In the genomic region with DNA sequence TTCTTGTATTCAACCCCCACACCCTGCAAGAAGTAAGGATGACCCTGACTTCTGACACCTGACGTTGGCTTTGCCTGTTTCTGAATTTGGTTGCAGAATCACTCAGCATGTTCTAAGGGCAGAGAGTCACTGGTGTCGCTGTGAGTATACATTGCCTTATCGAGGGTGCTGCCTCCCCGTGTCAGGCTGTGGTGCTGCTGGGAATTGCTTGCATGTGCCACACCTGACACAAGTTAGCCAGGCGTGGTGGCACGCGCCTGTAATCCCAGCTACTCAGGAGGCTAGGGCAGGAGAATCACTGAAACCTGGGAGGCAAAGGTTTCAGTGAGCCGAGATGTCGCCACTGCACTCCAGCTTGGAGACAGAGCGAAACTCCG, we compare ENCODE assay signal across 8 cellular contexts. TPM values are rescaled to one million over a fixed set of nuclear protein-coding genes. Genes with fewer than 3 reads are reported as not detected.
DNase-seq lines count a peak whose midpoint lies in the region; ATAC-seq and TF ChIP-seq lines count a peak whose summit lies in the region.

No MANE protein-coding gene starts in this region.

- H3F3A ChIP-seq in PC-9 (ENCODE audit: insufficient read depth, low read depth) = peaks cover 3% of the 10 kb centered on the region; the same call in 1 of the 2 replicates

- POLR2A ChIA-PET in CD8-positive, alpha-beta memory T cell (lab: Charles Lee) = interaction anchor here (0.5 to 0.6 kb wide), 2 partner anchors 58 to 716 kb away, joined by 3 to 4 read pairs; no protein-coding TSS in a partner anchor
- POLR2A ChIA-PET in PC-9 (lab: Charles Lee; ENCODE audit: unreplicated experiment) = no interaction called here

- H3K4me2 ChIP-seq in PC-9 = no peak overlapping the region

- peak overlapping the region; percentile 24 for H3K4me3 ChIP-seq in CD8-positive, alpha-beta memory T cell (ENCODE audit: low read length)
- H3K4me3 ChIP-seq in right lobe of liver = no peak overlapping the region
- H3K4me3 ChIP-seq in PC-9 = no peak overlapping the region

- no peak overlapping the region for H3K27ac ChIP-seq in CD8-positive, alpha-beta memory T cell (ENCODE audit: low read depth, low read length)
- H3K27ac ChIP-seq in right lobe of liver (no peak overlapping the region), PC-9 (no peak overlapping the region)

- ATAC-seq in HG02759 (IDR thresholded peaks at IDR 0.05; ENCODE audit: unreplicated experiment) (peak; percentile 61), right lobe of liver (peak; percentile 28 to 43 (median 36))

- CTCF ChIA-PET in CD8-positive, alpha-beta memory T cell (lab: Charles Lee) = interaction anchor here (1.0 kb wide), 1 partner anchor 14 kb away, joined by 5 read pairs; no protein-coding TSS in a partner anchor
- CTCF ChIA-PET in activated naive CD4-positive, alpha-beta T cell treated with anti-CD3 and anti-CD28 coated beads for 36 hours (lab: Charles Lee) = interaction anchor here (0.7 kb wide), 1 partner anchor 242 kb away, joined by 3 read pairs; no protein-coding TSS in a partner anchor
- CTCF ChIA-PET in PC-9 (lab: Charles Lee) = no interaction called here

- WGBS in right lobe of liver (ENCODE audit: insufficient coverage, low coverage, low lambda C conversion rate, missing lambda C conversion rate) = 3% methylated on average over 5 of the region's 11 CpGs

- no peaks in the 10 kb centered on the region for H3K9me3 ChIP-seq in CD8-positive, alpha-beta memory T cell (ENCODE audit: low read length)
- H3K9me3 ChIP-seq in right lobe of liver (no peaks in the 10 kb centered on the region), PC-9 (ENCODE audit: insufficient read depth, low read depth) (no peaks in the 10 kb centered on the region)

- BruUV-seq in PC-9 (replicated peaks; lab: Mats Ljungman, UMichigan) = no TSS peak

- H3K79me2 ChIP-seq in PC-9 (ENCODE audit: low read depth) = no peaks in the 10 kb centered on the region

- H3K36me3 ChIP-seq in CD8-positive, alpha-beta memory T cell (ENCODE audit: insufficient read depth, low read length) = no peaks in the 10 kb centered on the region
- no peaks in the 10 kb centered on the region for H3K36me3 ChIP-seq in right lobe of liver
- no peaks in the 10 kb centered on the region for H3K36me3 ChIP-seq in PC-9 (ENCODE audit: low read depth)

- peaks cover 4% of the 10 kb centered on the region for H3K27me3 ChIP-seq in CD8-positive, alpha-beta memory T cell (ENCODE audit: insufficient read depth, low read length, poor library complexity, severe bottlenecking)
- H3K27me3 ChIP-seq in right lobe of liver = no peaks in the 10 kb centered on the region
- H3K27me3 ChIP-seq in PC-9 (ENCODE audit: insufficient read depth, low read depth) = no peaks in the 10 kb centered on the region

- intact Hi-C loops in activated naive CD4-positive, alpha-beta T cell treated with anti-CD3 and anti-CD28 coated beads for 36 hours (cut with micrococcal nuclease) = loop anchor here (1.0 to 10.0 kb wide), 6 partner anchors 106 to 526 kb away; no protein-coding TSS in a partner anchor
- intact Hi-C loops in right lobe of liver (cut with DNase I) = loop anchor here in 1 of 2 donors (10.0 kb wide), 1 partner anchor 179 kb away; a partner anchor contains a TSS
- intact Hi-C loops in PC-9 (cut with micrococcal nuclease; ENCODE audit: unreplicated experiment) = no loop called here

- no peaks in the 10 kb centered on the region for H3K9me2 ChIP-seq in PC-9 (ENCODE audit: insufficient read depth)

- H3K4me1 ChIP-seq in CD8-positive, alpha-beta memory T cell (ENCODE audit: insufficient read depth, low read length) = peaks cover 30% of the 10 kb centered on the region
- peaks cover 0 to 8% (median 2%) of the 10 kb centered on the region in 4 donors for H3K4me1 ChIP-seq in right lobe of liver
- H3K4me1 ChIP-seq in PC-9 (replicated peaks; ENCODE audit: insufficient read depth) = no peaks in the 10 kb centered on the region

- H3K36me3 Mint-ChIP-seq in CD8-positive, alpha-beta memory T cell = peaks cover 0 to 3% (median 0%) of the 10 kb centered on the region in 3 donors
- H3K36me3 Mint-ChIP-seq in activated naive CD4-positive, alpha-beta T cell treated with anti-CD3 and anti-CD28 coated beads for 36 hours (ENCODE audit: low read depth) = peaks cover 3% of the 10 kb centered on the region
- H3K36me3 Mint-ChIP-seq in type B pancreatic cell = no peaks in the 10 kb centered on the region

- H3K4me1 Mint-ChIP-seq in CD8-positive, alpha-beta memory T cell = peaks cover 29 to 33% (median 29%) of the 10 kb centered on the region in 3 donors
- H3K4me1 Mint-ChIP-seq in activated naive CD4-positive, alpha-beta T cell treated with anti-CD3 and anti-CD28 coated beads for 36 hours (ENCODE audit: low read depth) = peaks cover 33% of the 10 kb centered on the region
- peaks cover 8% of the 10 kb centered on the region for H3K4me1 Mint-ChIP-seq in type B pancreatic cell (ENCODE audit: unreplicated experiment)

- peak overlapping the region in 4 of 8 donors; percentile 0 to 75 (median 38) for H3K27ac Mint-ChIP-seq in CD8-positive, alpha-beta memory T cell
- H3K27ac Mint-ChIP-seq in activated naive CD4-positive, alpha-beta T cell treated with anti-CD3 and anti-CD28 coated beads for 36 hours = peak overlapping the region; percentile 47
- no peak overlapping the region for H3K27ac Mint-ChIP-seq in type B pancreatic cell

- DNase-seq in CD8-positive, alpha-beta memory T cell = peak in 4 of 5 donors; percentile 9 to 68 (median 38)
- peak; percentile 67 for DNase-seq in RKO (ENCODE audit: low spot score)
- peak; percentile 83 for DNase-seq in activated naive CD4-positive, alpha-beta T cell treated with anti-CD3 and anti-CD28 coated beads for 36 hours
- DNase-seq in right lobe of liver = peak in 1 of 3 donors; percentile 46
- DNase-seq in type B pancreatic cell (ENCODE audit: extremely low spot score, unreplicated experiment) = no peak
- DNase-seq in PC-9 = no peak
- DNase-seq in kidney glomerular epithelial cell (lab: John Stamatoyannopoulos, UW) = no peak

- H2AFZ ChIP-seq in PC-9 = no peak overlapping the region

- TF ChIP-seq POLR2A in right lobe of liver (IDR thresholded peaks at IDR 0.05) = no peak

- peak overlapping the region in 6 of 7 donors; percentile 45 to 86 (median 74) for H3K4me3 Mint-ChIP-seq in CD8-positive, alpha-beta memory T cell
- peak overlapping the region; percentile 25 for H3K4me3 Mint-ChIP-seq in activated naive CD4-positive, alpha-beta T cell treated with anti-CD3 and anti-CD28 coated beads for 36 hours
- peak overlapping the region; percentile 17 for H3K4me3 Mint-ChIP-seq in type B pancreatic cell

- TF ChIP-seq CTCF in right lobe of liver (IDR thresholded peaks at IDR 0.05) (peak in 2 of 4 donors; percentile 22 to 32), type B pancreatic cell (conservative IDR thresholded peaks at IDR 0.05) (peak; percentile 65), PC-9 (conservative IDR thresholded peaks at IDR 0.05) (no peak)

- peaks cover 0 to 3% (median 0%) of the 10 kb centered on the region in 5 donors for H3K9me3 Mint-ChIP-seq in CD8-positive, alpha-beta memory T cell
- no peaks in the 10 kb centered on the region for H3K9me3 Mint-ChIP-seq in activated naive CD4-positive, alpha-beta T cell treated with anti-CD3 and anti-CD28 coated beads for 36 hours
- no peaks in the 10 kb centered on the region for H3K9me3 Mint-ChIP-seq in type B pancreatic cell

- H3K27me3 Mint-ChIP-seq in CD8-positive, alpha-beta memory T cell = peaks cover 7 to 18% of the 10 kb centered on the region in 2 donors
- no peaks in the 10 kb centered on the region for H3K27me3 Mint-ChIP-seq in activated naive CD4-positive, alpha-beta T cell treated with anti-CD3 and anti-CD28 coated beads for 36 hours (ENCODE audit: low read depth)
- H3K27me3 Mint-ChIP-seq in type B pancreatic cell = peaks cover 18% of the 10 kb centered on the region

- H4K20me1 ChIP-seq in PC-9 (ENCODE audit: insufficient read depth) = no peaks in the 10 kb centered on the region

RNA-seq across cellular contexts. Expression of a gene that starts 45.9 kb away (rescaled TPM):
- 10 to 100 TPM; 53.7 to 54.9 TPM for total RNA-seq in CD8-positive, alpha-beta memory T cell
- 8.0 TPM for polyA plus RNA-seq in CD8-positive, alpha-beta memory T cell
- total RNA-seq in activated naive CD4-positive, alpha-beta T cell treated with anti-CD3 and anti-CD28 coated beads for 36 hours = 10 to 100 TPM; 38.6 to 38.7 TPM
- total RNA-seq in right lobe of liver (10 to 100 TPM in 1 of 6 experiments, 1 to 10 TPM in 5; 6.3 to 10.5 (median 8.0) TPM), type B pancreatic cell (ENCODE audit: low replicate concordance) (19.1 and 25.6 TPM in 2 replicates), PC-9 (2021) (17.6 and 18.7 TPM in 2 replicates)

RNA-seq across cellular contexts. Expression of a gene that starts 59.7 kb away (rescaled TPM):
- 10 to 100 TPM; 36.6 to 36.8 TPM for total RNA-seq in CD8-positive, alpha-beta memory T cell
- polyA plus RNA-seq in CD8-positive, alpha-beta memory T cell = 20.3 TPM
- total RNA-seq in activated naive CD4-positive, alpha-beta T cell treated with anti-CD3 and anti-CD28 coated beads for 36 hours = 10 to 100 TPM; 11.5 to 12.5 TPM
- total RNA-seq in right lobe of liver (10 to 100 TPM; 18.9 to 39.1 (median 23.6) TPM), type B pancreatic cell (ENCODE audit: low replicate concordance) (38.6 and 43.3 TPM in 2 replicates), PC-9 (2021) (19.4 and 20.7 TPM in 2 replicates)

Comparison
In these comparisons a context has a peak if more than half of its experiments do, and no peak if none do; other contexts are left out.
1. DNase-seq: peak in CD8-positive, alpha-beta memory T cell (4 of 5), RKO (single experiment) and activated naive CD4-positive, alpha-beta T cell treated with anti-CD3 and anti-CD28 coated beads for 36 hours (single experiment); none in type B pancreatic cell (single experiment), PC-9 (0 of 2) and kidney glomerular epithelial cell (single experiment).
2. H3K4me3 Mint-ChIP-seq: peak in every context shown above with its lines; median percentile 74 in CD8-positive, alpha-beta memory T cell; 25 in activated naive CD4-positive, alpha-beta T cell treated with anti-CD3 and anti-CD28 coated beads for 36 hours; 17 in type B pancreatic cell.